ENCODE assay signal across 30 cellular contexts in genomic region chr10:84854439-84854838, GRCh38.
"Had no signal": no experiment of that assay in that cellular context is flagged by ENCODE, and none has a peak within 500 bp of the region (broad histone marks: within the 10 kb centered on the region; RNA-seq: fewer than 3 reads in every experiment).

No MANE protein-coding gene starts in this region.

- ATAC-seq: activated naive CD4-positive, alpha-beta T cell treated with anti-CD3 and anti-CD28 coated beads, Interleukin-2, amount 50 U/mL, for 72 hours; activated naive CD8-positive, alpha-beta T cell treated with anti-CD3 and anti-CD28 coated beads, Interleukin-2, amount 50 U/mL, for 24 hours; activated T-cell treated with anti-CD3 and anti-CD28 coated beads, Interleukin-2, amount 50 U/mL, for 4 hours; activated T-cell treated with anti-CD3 and anti-CD28 coated beads, Interleukin-2, amount 50 U/mL, for 72 hours; activated T-helper 17 cell treated with anti-CD3 and anti-CD28 coated beads, Interleukin-2, amount 50 U/mL, for 72 hours; body of pancreas had no signal

- H3K4me1 ChIP-seq: adrenal gland, ascending aorta, body of pancreas, breast epithelium had no signal

- DNase-seq: activated effector memory CD4-positive, alpha-beta T cell treated with anti-CD3 and anti-CD28 coated beads, Interleukin-2, amount 50 U/mL, for 16 hours; activated effector memory CD4-positive, alpha-beta T cell treated with Interleukin-2 at 50 U/mL for 16 hours; activated gamma-delta T cell; activated gamma-delta T cell treated with Interleukin-2 at 50 U/mL for 16 hours; activated naive CD4-positive, alpha-beta T cell; activated naive CD4-positive, alpha-beta T cell treated with anti-CD3 and anti-CD28 coated beads for 36 hours; activated naive CD4-positive, alpha-beta T cell treated with anti-CD3 and anti-CD28 coated beads, Interleukin-2, amount 10 ng/mL, durations not matched to agents 7 days and 5 days; activated naive CD4-positive, alpha-beta T cell treated with anti-CD3 and anti-CD28 coated beads, Interleukin-2, amount 50 U/mL, for 16 hours; activated naive CD4-positive, alpha-beta T cell treated with Interleukin-2 at 50 U/mL for 16 hours; activated naive CD8-positive, alpha-beta T cell treated with anti-CD3 and anti-CD28 coated beads for 36 hours; activated naive CD8-positive, alpha-beta T cell treated with anti-CD3 and anti-CD28 coated beads, Interleukin-2, amount 10 ng/mL, durations not matched to agents 7 days and 5 days; activated naive CD8-positive, alpha-beta T cell treated with anti-CD3 and anti-CD28 coated beads, Interleukin-2, amount 50 U/mL, for 24 hours; activated T-cell treated with anti-CD3 and anti-CD28 coated beads, Interleukin-2, amount 50 U/mL, for 1 hour; activated T-cell treated with anti-CD3 and anti-CD28 coated beads, Interleukin-2, amount 50 U/mL, for 24 hours; activated T-cell treated with anti-CD3 and anti-CD28 coated beads, Interleukin-2, amount 50 U/mL, for 4 hours; activated T-cell treated with anti-CD3 and anti-CD28 coated beads, Interleukin-2, amount 50 U/mL, for 48 hours; activated T-cell treated with anti-CD3 and anti-CD28 coated beads, Interleukin-2, amount 50 U/mL, for 72 hours; adrenal gland; amniotic stem cell; amygdala; aorta; body of pancreas; caudate nucleus; central memory CD4-positive, alpha-beta T cell; cerebellar nuclear complex had no signal

- H3K27me3 ChIP-seq: adrenal gland, ascending aorta, body of pancreas, breast epithelium, cardiac muscle cell had no signal

- H3K4me3 ChIP-seq: adrenal gland, ascending aorta, body of pancreas, breast epithelium, cardiac muscle cell had no signal

- H3K27ac ChIP-seq: adrenal gland, ascending aorta, breast epithelium, cardiac muscle cell had no signal

- H3K9me3 ChIP-seq: ascending aorta, body of pancreas, breast epithelium had no signal

- H3K36me3 ChIP-seq: adrenal gland, ascending aorta, breast epithelium, cardiac muscle cell had no signal
